18 cellular contexts compared by ENCODE assay signal in genomic region chr1:152448095-152448494, GRCh38. TPM values are rescaled to one million over a fixed set of nuclear protein-coding genes. Genes with fewer than 3 reads are reported as not detected.
"Had no signal": no experiment of that assay in that cellular context is flagged by ENCODE, and none has a peak within 500 bp of the region (broad histone marks: within the 10 kb centered on the region; RNA-seq: fewer than 3 reads in every experiment).

No MANE protein-coding gene starts in this region.

- H2AFZ ChIP-seq: parathyroid adenoma had no signal

- ATAC-seq: activated T-cell treated with anti-CD3 and anti-CD28 coated beads, Interleukin-2, amount 50 U/mL, for 72 hours; left cardiac atrium; naive thymus-derived CD4-positive, alpha-beta T cell had no signal

- H3K9me3 Mint-ChIP-seq: activated CD4-positive, alpha-beta memory T cell treated with anti-CD3 and anti-CD28 coated beads for 36 hours; activated naive CD8-positive, alpha-beta T cell treated with anti-CD3 and anti-CD28 coated beads, Interleukin-2, amount 10 ng/mL, durations not matched to agents 7 days and 5 days; activated T-cell treated with anti-CD3 and anti-CD28 coated beads, Interleukin-2, amount 50 U/mL, for 72 hours had no signal

- H3K4me1 ChIP-seq: parathyroid adenoma had no signal

- H3K9ac ChIP-seq: parathyroid adenoma had no signal

- DNase-seq: activated CD4-positive, alpha-beta memory T cell treated with anti-CD3 and anti-CD28 coated beads for 36 hours; activated CD8-positive, alpha-beta memory T cell treated with anti-CD3 and anti-CD28 coated beads, Interleukin-2, amount 50 U/mL, for 4 hours; activated gamma-delta T cell treated with Interleukin-2 at 50 U/mL for 16 hours; activated naive CD8-positive, alpha-beta T cell treated with anti-CD3 and anti-CD28 coated beads, Interleukin-2, amount 10 ng/mL, durations not matched to agents 7 days and 5 days; activated T-cell treated with anti-CD3 and anti-CD28 coated beads, Interleukin-2, amount 50 U/mL, for 72 hours; aorta; endodermal cell; erythroblast; foreskin fibroblast; glutamatergic neuron; left cardiac atrium; naive thymus-derived CD4-positive, alpha-beta T cell; small intestine; uterus had no signal

- H3K27ac Mint-ChIP-seq: activated CD4-positive, alpha-beta memory T cell treated with anti-CD3 and anti-CD28 coated beads for 36 hours; activated naive CD8-positive, alpha-beta T cell treated with anti-CD3 and anti-CD28 coated beads, Interleukin-2, amount 10 ng/mL, durations not matched to agents 7 days and 5 days; activated T-cell treated with anti-CD3 and anti-CD28 coated beads, Interleukin-2, amount 50 U/mL, for 72 hours; endodermal cell; naive thymus-derived CD4-positive, alpha-beta T cell had no signal

- H3K4me3 ChIP-seq: uterus had no signal

- H3K9me3 ChIP-seq: uterus had no signal

- H3K27me3 Mint-ChIP-seq: activated CD4-positive, alpha-beta memory T cell treated with anti-CD3 and anti-CD28 coated beads for 36 hours had no signal

- H3K4me1 Mint-ChIP-seq: activated naive CD8-positive, alpha-beta T cell treated with anti-CD3 and anti-CD28 coated beads, Interleukin-2, amount 10 ng/mL, durations not matched to agents 7 days and 5 days; endodermal cell; naive thymus-derived CD4-positive, alpha-beta T cell had no signal

- H3K4me3 Mint-ChIP-seq: activated CD4-positive, alpha-beta memory T cell treated with anti-CD3 and anti-CD28 coated beads for 36 hours; activated naive CD8-positive, alpha-beta T cell treated with anti-CD3 and anti-CD28 coated beads, Interleukin-2, amount 10 ng/mL, durations not matched to agents 7 days and 5 days; activated T-cell treated with anti-CD3 and anti-CD28 coated beads, Interleukin-2, amount 50 U/mL, for 72 hours; endodermal cell; naive thymus-derived CD4-positive, alpha-beta T cell had no signal

- H3K36me3 Mint-ChIP-seq: activated CD4-positive, alpha-beta memory T cell treated with anti-CD3 and anti-CD28 coated beads for 36 hours; activated naive CD8-positive, alpha-beta T cell treated with anti-CD3 and anti-CD28 coated beads, Interleukin-2, amount 10 ng/mL, durations not matched to agents 7 days and 5 days; naive thymus-derived CD4-positive, alpha-beta T cell had no signal

- H3K36me3 ChIP-seq: uterus had no signal

- H3K27me3 ChIP-seq: uterus had no signal

- H3K27ac ChIP-seq: parathyroid adenoma, uterus had no signal

- H3K79me2 ChIP-seq: parathyroid adenoma had no signal

RNA-seq across cellular contexts. Expression of gene CRNN, which starts 34.0 kb away (rescaled TPM):
- total RNA-seq: activated CD4-positive, alpha-beta memory T cell treated with anti-CD3 and anti-CD28 coated beads for 36 hours; activated naive CD8-positive, alpha-beta T cell treated with anti-CD3 and anti-CD28 coated beads, Interleukin-2, amount 10 ng/mL, durations not matched to agents 7 days and 5 days; activated T-cell treated with anti-CD3 and anti-CD28 coated beads, Interleukin-2, amount 50 U/mL, for 72 hours; aorta; chondrocyte; dermis microvascular lymphatic vessel endothelial cell; endodermal cell; left cardiac atrium; lung microvascular endothelial cell; naive thymus-derived CD4-positive, alpha-beta T cell had no signal
- polyA plus RNA-seq: naive thymus-derived CD4-positive, alpha-beta T cell had no signal
